8 cellular contexts compared by ENCODE assay signal in genomic region chr22:50201191-50202129, GRCh38. TPM values are rescaled to one million over a fixed set of nuclear protein-coding genes. Genes with fewer than 3 reads are reported as not detected.
DNase-seq lines count a peak whose midpoint lies in the region; ATAC-seq, FAIRE-seq and TF ChIP-seq lines count a peak whose summit lies in the region.

No MANE protein-coding gene starts in this region.

- POLR2A ChIA-PET in CD4-positive, alpha-beta T cell (lab: Charles Lee), result interaction anchor here (0.9 to 1.4 kb wide), 3 partner anchors 11 to 141 kb away, joined by 3 to 15 read pairs (median 5); no protein-coding TSS in a partner anchor

- H3K27ac Mint-ChIP-seq in CD4-positive, alpha-beta T cell, result peak overlapping the region; percentile 80

- no peak for DNase-seq in CD4-positive, alpha-beta T cell
- DNase-seq in astrocyte of the cerebellum (ENCODE audit: low read depth), result no peak
- DNase-seq in kidney, result no peak
- peak; percentile 62 for DNase-seq in stomach
- DNase-seq in EL, result no peak
- DNase-seq in NOMO-1 (lab: John Stamatoyannopoulos, UW; ENCODE audit: unreplicated experiment in 2 of 2), result no peak

- in situ Hi-C loops in astrocyte of the cerebellum (cut with HindIII; ENCODE audit: low sequenced_read_pairs), result no loop called here

- CTCF ChIA-PET in CD4-positive, alpha-beta T cell (lab: Charles Lee), result interaction anchor here (1.6 to 4.2 kb wide), 2 partner anchors 11 to 17 kb away, joined by 3 to 13 read pairs; no protein-coding TSS in a partner anchor

- H3K36me3 ChIP-seq in HUES6 (ENCODE audit: control insufficient read depth, insufficient read depth, low read length) (peaks cover 27% of the 10 kb centered on the region), kidney (ENCODE audit: control insufficient read depth in 1 of 2, insufficient read depth in 2 of 2, low read length in 2 of 2) (peaks cover 0 to 5% of the 10 kb centered on the region in 2 donors), stomach (peaks cover 13 to 58% (median 46%) of the 10 kb centered on the region in 4 donors)

- no peaks in the 10 kb centered on the region for H3K9me3 Mint-ChIP-seq in CD4-positive, alpha-beta T cell

- no peak for TF ChIP-seq CTCF in CD4-positive, alpha-beta T cell (IDR thresholded peaks at IDR 0.05)
- no peak for TF ChIP-seq CTCF in astrocyte of the cerebellum (IDR thresholded peaks at IDR 0.05; ENCODE audit: low read depth, low read length, missing control alignments)
- no peak for TF ChIP-seq CTCF in kidney (IDR thresholded peaks at IDR 0.05; ENCODE audit: borderline replicate concordance, extremely low read depth, insufficient read depth)
- TF ChIP-seq CTCF in stomach (IDR thresholded peaks at IDR 0.05), result no peak

- H3K4me1 ChIP-seq in HUES6 (ENCODE audit: control insufficient read depth, insufficient read depth, low read length), result peaks cover 14% of the 10 kb centered on the region; the same call in 1 of the 2 replicates
- peaks cover 19 to 24% of the 10 kb centered on the region in 2 donors for H3K4me1 ChIP-seq in kidney (ENCODE audit: control insufficient read depth in 1 of 2, insufficient read depth in 1 of 2, low read depth in 1 of 2, low read length in 2 of 2)
- H3K4me1 ChIP-seq in stomach, result peaks cover 17 to 57% (median 39%) of the 10 kb centered on the region in 4 donors

- no peak for TF ChIP-seq POLR2A in stomach (IDR thresholded peaks at IDR 0.05)

- H3K27me3 Mint-ChIP-seq in CD4-positive, alpha-beta T cell, result no peaks in the 10 kb centered on the region

- peaks cover 27% of the 10 kb centered on the region for H3K4me1 Mint-ChIP-seq in CD4-positive, alpha-beta T cell (ENCODE audit: low read depth)

- H3K36me3 Mint-ChIP-seq in CD4-positive, alpha-beta T cell (ENCODE audit: low read depth), result peaks cover 44% of the 10 kb centered on the region

- intact Hi-C loops in CD4-positive, alpha-beta T cell (cut with DNase I, micrococcal nuclease), result loop anchor here in 1 of 2 experiments (2.0 to 10.0 kb wide), 2 partner anchors 17 to 367 kb away; partner anchors contain the start of gene TRABD
- intact Hi-C loops in kidney (cut with DNase I), result no loop called here
- intact Hi-C loops in stomach (cut with DNase I; ENCODE audit: low total_unique reads), result no loop called here

- FAIRE-seq in kidney (lab: Jason Lieb, UNC), result no peak

- no peaks in the 10 kb centered on the region for H3K27me3 ChIP-seq in CD4-positive, alpha-beta T cell (ENCODE audit: control insufficient read depth, insufficient read depth, low read length)
- H3K27me3 ChIP-seq in HUES6 (ENCODE audit: control insufficient read depth, insufficient read depth, low read length) (no peaks in the 10 kb centered on the region), stomach (no peaks in the 10 kb centered on the region)

- H3K27ac ChIP-seq in CD4-positive, alpha-beta T cell (ENCODE audit: low read depth, low read length), result no peak overlapping the region
- H3K27ac ChIP-seq in HUES6 (ENCODE audit: low read depth, low read length) (no peak overlapping the region), kidney (ENCODE audit: low read depth in 2 of 2, low read length in 2 of 2) (no peak overlapping the region), stomach (peak overlapping the region; percentile 81 to 95 (median 90))

- H3K9ac ChIP-seq in HUES6 (ENCODE audit: low read length), result peak overlapping the region; percentile 76
- peak overlapping the region; percentile 48 to 61 for H3K9ac ChIP-seq in kidney (ENCODE audit: low read length in 2 of 2)

- peak overlapping the region; percentile 91 for H3K4me3 Mint-ChIP-seq in CD4-positive, alpha-beta T cell

- ATAC-seq in CD4-positive, alpha-beta T cell (ENCODE audit: poor library complexity), result peak; percentile 13
- peak; percentile 33 for ATAC-seq in GM21381 (IDR thresholded peaks at IDR 0.05; ENCODE audit: unreplicated experiment)

- TF ChIP-seq EP300 in stomach (IDR thresholded peaks at IDR 0.05), result no peak

- WGBS in stomach, 5 donors, result 1 to 4% (median 3%) methylated on average over 24 to 115 of the region's 115 CpGs

- no peaks in the 10 kb centered on the region for H3K9me3 ChIP-seq in CD4-positive, alpha-beta T cell (ENCODE audit: control insufficient read depth, low read length)
- H3K9me3 ChIP-seq in HUES6 (ENCODE audit: control insufficient read depth, insufficient read depth, low read depth, low read length) (no peaks in the 10 kb centered on the region), kidney (ENCODE audit: control insufficient read depth in 1 of 2, low read length in 2 of 2) (no peaks in the 10 kb centered on the region), stomach (no peaks in the 10 kb centered on the region)

- H3K4me3 ChIP-seq in HUES6 (ENCODE audit: low read depth, low read length), result peak overlapping the region; percentile 73
- H3K4me3 ChIP-seq in astrocyte of the cerebellum (ENCODE audit: low read depth, low read length), result peak overlapping the region; percentile 64
- H3K4me3 ChIP-seq in kidney (ENCODE audit: low read length in 2 of 2), result peak overlapping the region; percentile 53 to 69
- peak overlapping the region; percentile 86 to 94 (median 90) for H3K4me3 ChIP-seq in stomach

RNA-seq across cellular contexts. Expression of gene SELENOO, which starts 0.6 kb away (rescaled TPM):
- 10 to 100 TPM; 26.0 to 26.1 TPM for total RNA-seq in CD4-positive, alpha-beta T cell
- total RNA-seq in kidney, result 19.7 TPM
- 42.8 TPM for polyA plus RNA-seq in kidney (ENCODE audit: insufficient read depth, low read depth, low replicate concordance)
- total RNA-seq in stomach, result 100 to 1,000 TPM in 1 of 5 donors, 10 to 100 TPM in 4; 10.1 to 185 (median 57.2) TPM
- 10 to 100 TPM; 30.9 to 37.5 (median 33.1) TPM for polyA plus RNA-seq in stomach

RNA-seq across cellular contexts. Expression of gene TRABD, which starts 15.7 kb away (rescaled TPM):
- 100 to 1,000 TPM; 184 to 193 TPM for total RNA-seq in CD4-positive, alpha-beta T cell
- total RNA-seq in kidney (56.3 TPM), stomach (100 to 1,000 TPM in 2 of 5 donors, 10 to 100 TPM in 3; 13.2 to 245 (median 56.7) TPM)
- polyA plus RNA-seq in kidney (ENCODE audit: insufficient read depth, low read depth, low replicate concordance) (34.2 TPM), stomach (10 to 100 TPM; 41.4 to 46.4 (median 45.5) TPM)

RNA-seq across cellular contexts. Expression of gene PANX2, which starts 30.9 kb away (rescaled TPM):
- total RNA-seq in CD4-positive, alpha-beta T cell, result under 1 TPM; 0.11 to 0.16 TPM
- 1.0 TPM for total RNA-seq in kidney
- polyA plus RNA-seq in kidney (ENCODE audit: insufficient read depth, low read depth, low replicate concordance), result 4.3 TPM
- total RNA-seq in stomach, result 1 to 10 TPM in 2 of 5 donors, under 1 TPM in 1, not detected in 2; 0.29 to 1.8 (median 1.6) TPM
- 1 to 10 TPM in 1 of 3 donors, under 1 TPM in 1, not detected in 1; 0.25 to 1.1 TPM for polyA plus RNA-seq in stomach

RNA-seq across cellular contexts. Expression of gene TUBGCP6, which starts 43.4 kb away (rescaled TPM):
- 100 to 1,000 TPM; 124 to 126 TPM for total RNA-seq in CD4-positive, alpha-beta T cell
- total RNA-seq in kidney (52.0 TPM), stomach (100 to 1,000 TPM in 1 of 5 donors, 10 to 100 TPM in 4; 40.4 to 112 (median 91.5) TPM)
- polyA plus RNA-seq in kidney (ENCODE audit: insufficient read depth, low read depth, low replicate concordance) (19.2 TPM), stomach (10 to 100 TPM; 37.8 to 59.0 (median 38.8) TPM)

RNA-seq across cellular contexts. Expression of gene HDAC10, which starts 49.6 kb away (rescaled TPM):
- 10 to 100 TPM; 87.3 to 88.7 TPM for total RNA-seq in CD4-positive, alpha-beta T cell
- total RNA-seq in kidney, result 43.8 TPM
- 20.4 TPM for polyA plus RNA-seq in kidney (ENCODE audit: insufficient read depth, low read depth, low replicate concordance)
- 100 to 1,000 TPM in 2 of 5 donors, 10 to 100 TPM in 3; 15.4 to 156 (median 74.1) TPM for total RNA-seq in stomach
- 10 to 100 TPM; 24.7 to 41.4 (median 36.2) TPM for polyA plus RNA-seq in stomach

Comparison
In these comparisons a context has a peak if more than half of its experiments do, and no peak if none do; other contexts are left out.
1. H3K27ac ChIP-seq: peak in stomach (5 of 5); none in CD4-positive, alpha-beta T cell (single experiment), HUES6 (single experiment) and kidney (0 of 2).
2. Peak in every context shown above with its lines, with median percentiles within 50 percentile points of each other: H3K4me3 ChIP-seq.